ENCODE assay signal across 14 cellular contexts in the genomic region with DNA sequence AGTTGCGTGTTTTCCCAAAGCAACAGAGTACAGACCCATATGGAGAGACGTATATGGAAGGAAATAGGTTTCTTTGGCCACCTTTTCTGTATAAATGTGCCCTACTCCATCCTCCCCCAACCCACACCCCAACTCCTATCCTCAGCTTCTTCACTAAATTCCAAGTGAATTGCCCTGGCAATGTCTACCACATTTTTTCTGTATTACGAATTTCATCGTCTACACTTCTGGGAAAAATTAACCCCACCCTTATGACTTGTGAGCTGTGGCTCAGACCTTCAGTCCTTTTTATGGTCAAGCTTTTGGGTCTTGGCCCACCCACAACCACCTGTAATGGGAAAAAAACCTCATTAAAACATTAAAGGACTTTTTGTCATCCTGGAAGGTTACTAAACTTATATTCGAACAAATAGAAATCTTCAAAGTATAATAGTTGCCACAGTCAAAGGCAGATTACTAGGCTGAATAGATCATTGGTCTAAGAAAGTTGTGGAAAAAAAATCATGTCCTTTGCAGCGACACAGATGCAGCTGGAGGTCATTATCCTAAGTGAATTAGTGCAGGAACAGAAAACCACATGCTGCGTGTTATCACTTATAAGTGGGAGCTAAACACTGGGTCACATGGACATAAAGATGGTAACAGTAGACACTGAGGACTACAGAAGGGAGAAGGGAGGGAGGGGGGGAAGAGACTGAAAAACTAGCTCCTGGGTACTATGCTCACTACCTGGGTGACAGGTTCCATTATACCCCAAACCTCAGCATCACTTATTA. TPM values are rescaled to one million over a fixed set of nuclear protein-coding genes. Genes with fewer than 3 reads are reported as not detected.
DNase-seq lines count a peak whose midpoint lies in the region; ATAC-seq and TF ChIP-seq lines count a peak whose summit lies in the region.
"Had no signal": no experiment of that assay in that cellular context is flagged by ENCODE, and none has a peak within 500 bp of the region (broad histone marks: within the 10 kb centered on the region; RNA-seq: fewer than 3 reads in every experiment).

No MANE protein-coding gene starts in this region.

- ATAC-seq in SK-N-SH treated with all-trans-retinoic acid at 6 μM for 48 hours (peak; percentile 64), HG02885 (IDR thresholded peaks at IDR 0.05; ENCODE audit: poor library complexity, unreplicated experiment) (no peak), GM19324 (IDR thresholded peaks at IDR 0.05; ENCODE audit: low FRiP score, unreplicated experiment) (no peak)
- ATAC-seq: stimulated activated naive CD8-positive, alpha-beta T cell treated with anti-CD3 and anti-CD28 coated beads, Interleukin-15, amount 100 ng/mL, for 72 hours had no signal

- POLR2A ChIA-PET in HEK293 (lab: Yijun Ruan, JAX), result interaction anchor here (0.6 kb wide), 1 partner anchor 710 kb away, joined by 3 read pairs; no protein-coding TSS in a partner anchor

- H3K4me1 ChIP-seq in HEK293 (ENCODE audit: control insufficient read depth, insufficient read depth, low read length), result peaks cover 3% of the 10 kb centered on the region

- H3K4me3 ChIP-seq in HEK293 (ENCODE audit: low read depth, low read length), result no peak overlapping the region
- no peak overlapping the region for H3K4me3 ChIP-seq in fibroblast of the aortic adventitia (ENCODE audit: low read depth, low read length)
- H3K4me3 ChIP-seq: cardiac muscle cell, right atrium auricular region had no signal

- no peaks in the 10 kb centered on the region for H3K9me3 ChIP-seq in HEK293 (ENCODE audit: control insufficient read depth, insufficient read depth, low read depth, low read length)
- H3K9me3 ChIP-seq: right atrium auricular region had no signal

- H3K27ac ChIP-seq in HEK293 (ENCODE audit: extremely low read depth, low read depth, low read length), result no peak overlapping the region
- H3K27ac ChIP-seq: cardiac muscle cell, right atrium auricular region had no signal

- in situ Hi-C loops in ACHN (cut with HindIII; ENCODE audit: low pct_ligation_motif_present, low pct_unique_long_range_greater_than_20kb, low sequenced_read_pairs), result loop anchor here (25.0 kb wide), 1 partner anchor 258 kb away; no protein-coding TSS in a partner anchor

- H3K36me3 ChIP-seq in HEK293 (ENCODE audit: control insufficient read depth in 2 of 2, insufficient read depth in 1 of 2, low read length in 2 of 2), result no peaks in the 10 kb centered on the region
- H3K36me3 ChIP-seq: cardiac muscle cell, right atrium auricular region had no signal

- no peak for TF ChIP-seq CTCF in HEK293 (tag by site-specific recombination; IDR thresholded peaks at IDR 0.05)
- no peak for TF ChIP-seq CTCF in fibroblast of the aortic adventitia (IDR thresholded peaks at IDR 0.05; ENCODE audit: insufficient read depth, low read length)

- DNase-seq in ACHN (peak; percentile 93), fibroblast of the aortic adventitia (ENCODE audit: low read depth) (peak; percentile 86), iPS-NIHi11 (ENCODE audit: low spot score) (no peak), NCI-H345 treated with DMSO at 0.1 percent for 48 hours (lab: John Stamatoyannopoulos, UW; ENCODE audit: unreplicated experiment) (no peak)
- DNase-seq: activated CD4-positive, alpha-beta T cell treated with anti-CD3 and anti-CD28 coated beads for 1 hour; C1 segment of cervical spinal cord; NCI-H526 treated with DMSO at 0.1 percent for 48 hours; stimulated activated naive CD8-positive, alpha-beta T cell treated with anti-CD3 and anti-CD28 coated beads, Interleukin-15, amount 100 ng/mL, for 72 hours had no signal

- CTCF ChIA-PET in HEK293 (lab: Yijun Ruan, JAX), result interaction anchor here (0.6 to 1.2 kb wide), 7 partner anchors 16 to 1089 kb away, joined by 3 to 4 read pairs (median 3); no protein-coding TSS in a partner anchor

TF ChIP-seq in HEK293, 187 proteins besides CTCF, POLR2A, EP300 and RAD21 (continues in another document):
- no peak for TF ChIP-seq ZNF169 (tag by site-specific recombination; IDR thresholded peaks at IDR 0.05)
- TF ChIP-seq ZNF19 (tag by site-specific recombination; IDR thresholded peaks at IDR 0.05; ENCODE audit: low read depth), result no peak
- TF ChIP-seq, protein P1, sequence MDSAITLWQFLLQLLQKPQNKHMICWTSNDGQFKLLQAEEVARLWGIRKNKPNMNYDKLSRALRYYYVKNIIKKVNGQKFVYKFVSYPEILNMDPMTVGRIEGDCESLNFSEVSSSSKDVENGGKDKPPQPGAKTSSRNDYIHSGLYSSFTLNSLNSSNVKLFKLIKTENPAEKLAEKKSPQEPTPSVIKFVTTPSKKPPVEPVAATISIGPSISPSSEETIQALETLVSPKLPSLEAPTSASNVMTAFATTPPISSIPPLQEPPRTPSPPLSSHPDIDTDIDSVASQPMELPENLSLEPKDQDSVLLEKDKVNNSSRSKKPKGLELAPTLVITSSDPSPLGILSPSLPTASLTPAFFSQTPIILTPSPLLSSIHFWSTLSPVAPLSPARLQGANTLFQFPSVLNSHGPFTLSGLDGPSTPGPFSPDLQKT (IDR thresholded peaks at IDR 0.05; ENCODE audit: borderline replicate concordance, low read depth, low read length), result no peak
- TF ChIP-seq ZNF544 (tag by site-specific recombination; IDR thresholded peaks at IDR 0.05), result no peak
- TF ChIP-seq ZNF175 (tag by site-specific recombination; IDR thresholded peaks at IDR 0.05), result no peak
- TF ChIP-seq ZNF132 (tag by site-specific recombination; IDR thresholded peaks at IDR 0.05; ENCODE audit: borderline replicate concordance), result no peak
- TF ChIP-seq, protein P2, sequence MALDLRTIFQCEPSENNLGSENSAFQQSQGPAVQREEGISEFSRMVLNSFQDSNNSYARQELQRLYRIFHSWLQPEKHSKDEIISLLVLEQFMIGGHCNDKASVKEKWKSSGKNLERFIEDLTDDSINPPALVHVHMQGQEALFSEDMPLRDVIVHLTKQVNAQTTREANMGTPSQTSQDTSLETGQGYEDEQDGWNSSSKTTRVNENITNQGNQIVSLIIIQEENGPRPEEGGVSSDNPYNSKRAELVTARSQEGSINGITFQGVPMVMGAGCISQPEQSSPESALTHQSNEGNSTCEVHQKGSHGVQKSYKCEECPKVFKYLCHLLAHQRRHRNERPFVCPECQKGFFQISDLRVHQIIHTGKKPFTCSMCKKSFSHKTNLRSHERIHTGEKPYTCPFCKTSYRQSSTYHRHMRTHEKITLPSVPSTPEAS (tag by site-specific recombination; IDR thresholded peaks at IDR 0.05), result no peak
- no peak for TF ChIP-seq ZBTB1 (tag by site-specific recombination; IDR thresholded peaks at IDR 0.05)
- no peak for TF ChIP-seq GLI2 (tag by site-specific recombination; IDR thresholded peaks at IDR 0.05; ENCODE audit: borderline replicate concordance, low read depth)
- TF ChIP-seq ZNF174 (tag by site-specific recombination; IDR thresholded peaks at IDR 0.05), result no peak
- TF ChIP-seq ZNF560 (tag by site-specific recombination; IDR thresholded peaks at IDR 0.05; ENCODE audit: borderline replicate concordance), result no peak

TF ChIP-seq in SK-N-SH treated with all-trans-retinoic acid at 6 μM for 48 hours, 23 proteins besides CTCF, POLR2A, EP300 and RAD21:
- peak; percentile 77 for TF ChIP-seq TCF4 (CRISPR knock-in tag; IDR thresholded peaks at IDR 0.05; ENCODE audit: borderline replicate concordance)
- TF ChIP-seq, protein P3, sequence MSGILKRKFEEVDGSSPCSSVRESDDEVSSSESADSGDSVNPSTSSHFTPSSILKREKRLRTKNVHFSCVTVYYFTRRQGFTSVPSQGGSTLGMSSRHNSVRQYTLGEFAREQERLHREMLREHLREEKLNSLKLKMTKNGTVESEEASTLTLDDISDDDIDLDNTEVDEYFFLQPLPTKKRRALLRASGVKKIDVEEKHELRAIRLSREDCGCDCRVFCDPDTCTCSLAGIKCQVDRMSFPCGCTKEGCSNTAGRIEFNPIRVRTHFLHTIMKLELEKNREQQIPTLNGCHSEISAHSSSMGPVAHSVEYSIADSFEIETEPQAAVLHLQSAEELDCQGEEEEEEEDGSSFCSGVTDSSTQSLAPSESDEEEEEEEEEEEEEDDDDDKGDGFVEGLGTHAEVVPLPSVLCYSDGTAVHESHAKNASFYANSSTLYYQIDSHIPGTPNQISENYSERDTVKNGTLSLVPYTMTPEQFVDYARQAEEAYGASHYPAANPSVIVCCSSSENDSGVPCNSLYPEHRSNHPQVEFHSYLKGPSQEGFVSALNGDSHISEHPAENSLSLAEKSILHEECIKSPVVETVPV (CRISPR knock-in tag; IDR thresholded peaks at IDR 0.05), result no peak
- TF ChIP-seq TOX (CRISPR knock-in tag; IDR thresholded peaks at IDR 0.05; ENCODE audit: borderline replicate concordance), result no peak
- TF ChIP-seq ZC3H10 (CRISPR knock-in tag; IDR thresholded peaks at IDR 0.05), result no peak
- no peak for TF ChIP-seq PPARA (CRISPR knock-in tag; IDR thresholded peaks at IDR 0.05; ENCODE audit: borderline replicate concordance)

RNA-seq across cellular contexts. Expression of gene NFKBIA, which starts 15.7 kb away (rescaled TPM):
- 34.1 and 86.6 TPM in 2 replicates for total RNA-seq in fibroblast of the aortic adventitia (ENCODE audit: low replicate concordance)

Comparison
In these comparisons a context has a peak if more than half of its experiments do, and no peak if none do; other contexts are left out.
1. DNase-seq: peak in ACHN (single experiment) and fibroblast of the aortic adventitia (single experiment); none in iPS-NIHi11 (single experiment) and NCI-H345 treated with DMSO at 0.1 percent for 48 hours (single experiment).